Comparison of ENCODE assay signal across 8 cellular contexts in genomic region chr17:50953831-50954601, GRCh38.
DNase-seq lines count a peak whose midpoint lies in the region; ATAC-seq and TF ChIP-seq lines count a peak whose summit lies in the region.

No MANE protein-coding gene starts in this region.

- H3K27ac ChIP-seq in dorsolateral prefrontal cortex (peak overlapping the region in 44 of 59 donors; percentile 4 to 78 (median 54)), muscle layer of duodenum (ENCODE audit: low read length) (peak overlapping the region; percentile 45)

- H3K27ac Mint-ChIP-seq in activated CD4-positive, alpha-beta memory T cell treated with anti-CD3 and anti-CD28 coated beads, Interleukin-2, amount 10 ng/mL, durations not matched to agents 7 days and 5 days, result no peak overlapping the region

- ATAC-seq in HG02884 (IDR thresholded peaks at IDR 0.05; ENCODE audit: unreplicated experiment), result no peak
- no peak for ATAC-seq in GM19397 (IDR thresholded peaks at IDR 0.05; ENCODE audit: unreplicated experiment)

- H3K9me3 Mint-ChIP-seq in activated CD4-positive, alpha-beta memory T cell treated with anti-CD3 and anti-CD28 coated beads, Interleukin-2, amount 10 ng/mL, durations not matched to agents 7 days and 5 days, result no peaks in the 10 kb centered on the region

- H3K4me3 Mint-ChIP-seq in activated CD4-positive, alpha-beta memory T cell treated with anti-CD3 and anti-CD28 coated beads, Interleukin-2, amount 10 ng/mL, durations not matched to agents 7 days and 5 days, result no peak overlapping the region

- H3K36me3 Mint-ChIP-seq in activated CD4-positive, alpha-beta memory T cell treated with anti-CD3 and anti-CD28 coated beads, Interleukin-2, amount 10 ng/mL, durations not matched to agents 7 days and 5 days (ENCODE audit: low read depth), result no peaks in the 10 kb centered on the region

- CTCF ChIA-PET in activated CD4-positive, alpha-beta memory T cell treated with anti-CD3 and anti-CD28 coated beads, Interleukin-2, amount 10 ng/mL, durations not matched to agents 7 days and 5 days (lab: Charles Lee), result interaction anchor here (0.8 to 12.6 kb wide), 4 partner anchors 9 to 170 kb away, joined by 3 to 189 read pairs (median 4); no protein-coding TSS in a partner anchor

- POLR2A ChIA-PET in activated CD4-positive, alpha-beta memory T cell treated with anti-CD3 and anti-CD28 coated beads, Interleukin-2, amount 10 ng/mL, durations not matched to agents 7 days and 5 days (lab: Charles Lee), result interaction anchor here (1.0 to 20.3 kb wide), 5 partner anchors 9 to 101 kb away, joined by 3 to 457 read pairs (median 3); partner anchors contain the start of gene TOB1

- H3K36me3 ChIP-seq in H7 (replicated peaks; ENCODE audit: control insufficient read depth, insufficient read depth, low read length) (no peaks in the 10 kb centered on the region; the same call in 1 of the 2 replicates), muscle layer of duodenum (ENCODE audit: control insufficient read depth in 1 of 2, insufficient read depth in 2 of 2, low read length in 2 of 2) (no peaks in the 10 kb centered on the region)

- H3K27me3 ChIP-seq in H7 (ENCODE audit: control insufficient read depth, insufficient read depth, low read length) (no peaks in the 10 kb centered on the region), dorsolateral prefrontal cortex (no peaks in the 10 kb centered on the region), muscle layer of duodenum (ENCODE audit: low read depth, low read length) (no peaks in the 10 kb centered on the region)

- peak; percentile 77 for DNase-seq in H7
- DNase-seq in NCI-H526 (lab: John Stamatoyannopoulos, UW), result peak; percentile 90 to 91
- DNase-seq in dorsolateral prefrontal cortex, result peak in 3 of 10 donors; percentile 40 to 56 (median 44)
- no peak for DNase-seq in germinal center (ENCODE audit: low spot score)
- no peak for DNase-seq in activated CD4-positive, alpha-beta memory T cell treated with anti-CD3 and anti-CD28 coated beads, Interleukin-2, amount 10 ng/mL, durations not matched to agents 7 days and 5 days

- intact Hi-C loops in dorsolateral prefrontal cortex (cut with DNase I), result loop anchor here (10.0 kb wide), 2 partner anchors 169 to 409 kb away; partner anchors contain the start of gene SPATA20 (in 1 of the 2)

- H3K4me3 ChIP-seq in H7 (ENCODE audit: insufficient read depth, low read depth, low read length) (no peak overlapping the region), dorsolateral prefrontal cortex (peak overlapping the region in 4 of 59 donors; percentile 5 to 17 (median 12)), muscle layer of duodenum (ENCODE audit: low read depth in 1 of 2, low read length in 2 of 2) (no peak overlapping the region)

- no peaks in the 10 kb centered on the region for H3K27me3 Mint-ChIP-seq in activated CD4-positive, alpha-beta memory T cell treated with anti-CD3 and anti-CD28 coated beads, Interleukin-2, amount 10 ng/mL, durations not matched to agents 7 days and 5 days

- H3K9me3 ChIP-seq in muscle layer of duodenum (ENCODE audit: control insufficient read depth in 1 of 2, low read length in 2 of 2), result no peaks in the 10 kb centered on the region

- peaks cover 28 to 52% of the 10 kb centered on the region in 2 donors for H3K4me1 ChIP-seq in muscle layer of duodenum (ENCODE audit: control insufficient read depth in 1 of 2, insufficient read depth in 2 of 2, low read length in 2 of 2)

- TF ChIP-seq CTCF in dorsolateral prefrontal cortex (IDR thresholded peaks at IDR 0.05 in 54 of 56, conservative IDR thresholded peaks at IDR 0.05 in 2 of 56; ENCODE audit: low read depth in 1 of 56, partially characterized antibody in 56 of 56), result no peak

- H3K4me1 Mint-ChIP-seq in activated CD4-positive, alpha-beta memory T cell treated with anti-CD3 and anti-CD28 coated beads, Interleukin-2, amount 10 ng/mL, durations not matched to agents 7 days and 5 days, result peaks cover 30% of the 10 kb centered on the region

Comparison
In these comparisons a context has a peak if more than half of its experiments do, and no peak if none do; other contexts are left out.
1. DNase-seq: peak in H7 (single experiment) and NCI-H526 (2 of 2); none in germinal center (single experiment) and activated CD4-positive, alpha-beta memory T cell treated with anti-CD3 and anti-CD28 coated beads, Interleukin-2, amount 10 ng/mL, durations not matched to agents 7 days and 5 days (single experiment).